ENCODE assay signal across 8 cellular contexts in genomic region chr9:34646211-34647083, GRCh38. TPM values are rescaled to one million over a fixed set of nuclear protein-coding genes. Genes with fewer than 3 reads are reported as not detected.
DNase-seq lines count a peak whose midpoint lies in the region; ATAC-seq and TF ChIP-seq lines count a peak whose summit lies in the region.

Gene GALT, plus strand, starts transcription at chr9:34646675. Its CDS starts 30 bp downstream, at chr9:34646705.

- CTCF ChIA-PET in CD4-positive, alpha-beta memory T cell (lab: Charles Lee; ENCODE audit: partially characterized antibody), result interaction anchor here (0.8 to 12.6 kb wide), 16 partner anchors 11 to 55 kb away, joined by 3 to 191 read pairs (median 4); partner anchors contain the start of genes ARID3C, CCL27, DCTN3 and RPP25L
- CTCF ChIA-PET in activated CD8-positive, alpha-beta T cell treated with anti-CD3 and anti-CD28 coated beads for 36 hours (lab: Charles Lee), result interaction anchor here (0.6 to 10.0 kb wide), 15 partner anchors 11 to 466 kb away, joined by 3 to 133 read pairs (median 4); partner anchors contain the start of genes CCL27, DCTN3, RPP25L and SIGMAR1

- peaks cover 28% of the 10 kb centered on the region for H3K4me1 ChIP-seq in CD4-positive, alpha-beta memory T cell (ENCODE audit: insufficient read depth, low read length)
- H3K4me1 ChIP-seq in duodenal mucosa (ENCODE audit: control insufficient read depth in 1 of 2, insufficient read depth in 2 of 2, low read length in 2 of 2), result peaks cover 33 to 45% of the 10 kb centered on the region in 2 donors
- H3K4me1 ChIP-seq in lower lobe of right lung, result peaks cover 25% of the 10 kb centered on the region

- peak within 1 kb of the TSS; percentile 89 to 96 (median 93) for H3K27ac Mint-ChIP-seq in CD4-positive, alpha-beta memory T cell
- peak within 1 kb of the TSS; percentile 85 for H3K27ac Mint-ChIP-seq in activated CD8-positive, alpha-beta T cell treated with anti-CD3 and anti-CD28 coated beads for 36 hours

- peaks cover 33% of the 10 kb centered on the region for H3K36me3 ChIP-seq in CD4-positive, alpha-beta memory T cell (ENCODE audit: insufficient read depth, low read length)
- H3K36me3 ChIP-seq in duodenal mucosa (ENCODE audit: control insufficient read depth in 1 of 2, insufficient read depth in 2 of 2, low read length in 2 of 2) (peaks cover 17 to 28% of the 10 kb centered on the region in 2 donors), lower lobe of right lung (peaks cover 29% of the 10 kb centered on the region)

- H3K9me3 Mint-ChIP-seq in CD4-positive, alpha-beta memory T cell, result no peaks in the 10 kb centered on the region
- H3K9me3 Mint-ChIP-seq in activated CD8-positive, alpha-beta T cell treated with anti-CD3 and anti-CD28 coated beads for 36 hours, result no peaks in the 10 kb centered on the region

- peak; percentile 68 for ATAC-seq in GM19438 (IDR thresholded peaks at IDR 0.05; ENCODE audit: low read depth, unreplicated experiment)
- peak; percentile 84 for ATAC-seq in HG03571 (IDR thresholded peaks at IDR 0.05; ENCODE audit: unreplicated experiment)
- ATAC-seq in activated CD8-positive, alpha-beta T cell treated with anti-CD3 and anti-CD28 coated beads for 36 hours, result peak; percentile 90
- peak; percentile 96 to 97 for ATAC-seq in lower lobe of right lung

- peak within 1 kb of the TSS; percentile 95 to 100 for H3K9ac ChIP-seq in duodenal mucosa (ENCODE audit: low read depth in 1 of 2, low read length in 2 of 2)

- POLR2A ChIA-PET in CD4-positive, alpha-beta memory T cell (lab: Charles Lee; ENCODE audit: partially characterized antibody), result interaction anchor here (0.8 to 22.1 kb wide), 9 partner anchors 11 to 269 kb away, joined by 3 to 484 read pairs (median 10); partner anchors contain the start of genes CCL27, DCTN3, IL11RA and MYORG
- POLR2A ChIA-PET in activated CD8-positive, alpha-beta T cell treated with anti-CD3 and anti-CD28 coated beads for 36 hours (lab: Charles Lee), result interaction anchor here (0.8 to 4.2 kb wide), 12 partner anchors 9 to 188 kb away, joined by 3 to 63 read pairs (median 4); partner anchors contain the start of genes CCL27, DCTN3, DNAI1 and FAM219A

- no peaks in the 10 kb centered on the region for H3K27me3 ChIP-seq in CD4-positive, alpha-beta memory T cell (ENCODE audit: insufficient read depth, low read length)
- H3K27me3 ChIP-seq in duodenal mucosa (ENCODE audit: control insufficient read depth in 1 of 2, insufficient read depth in 2 of 2, low read length in 2 of 2) (no peaks in the 10 kb centered on the region), lower lobe of right lung (ENCODE audit: low read depth) (no peaks in the 10 kb centered on the region)

- peaks cover 33 to 49% of the 10 kb centered on the region in 2 donors for H3K36me3 Mint-ChIP-seq in CD4-positive, alpha-beta memory T cell
- H3K36me3 Mint-ChIP-seq in activated CD8-positive, alpha-beta T cell treated with anti-CD3 and anti-CD28 coated beads for 36 hours (ENCODE audit: low read depth), result peaks cover 25% of the 10 kb centered on the region

- peak; percentile 92 to 96 (median 94) for DNase-seq in CD4-positive, alpha-beta memory T cell
- DNase-seq in NCI-H82 treated with DMSO at 0.1 percent for 48 hours (lab: John Stamatoyannopoulos, UW; ENCODE audit: unreplicated experiment) (peak; percentile 67), lower lobe of right lung (peak; percentile 97)
- DNase-seq in activated CD8-positive, alpha-beta T cell treated with anti-CD3 and anti-CD28 coated beads for 36 hours, result peak; percentile 98
- DNase-seq in stimulated activated CD4-positive, alpha-beta T cell treated with anti-CD3 and anti-CD28 coated beads, TNF-alpha, amount 100 ng/mL, for 1 hour (ENCODE audit: low read depth in 3 of 3, low spot score in 1 of 3), result peak; percentile 92 to 98 (median 94)

- no peaks in the 10 kb centered on the region for H3K27me3 Mint-ChIP-seq in CD4-positive, alpha-beta memory T cell
- H3K27me3 Mint-ChIP-seq in activated CD8-positive, alpha-beta T cell treated with anti-CD3 and anti-CD28 coated beads for 36 hours, result no peaks in the 10 kb centered on the region

- H3K9me3 ChIP-seq in CD4-positive, alpha-beta memory T cell (ENCODE audit: control insufficient read depth in 1 of 2, low read length in 2 of 2), result no peaks in the 10 kb centered on the region
- no peaks in the 10 kb centered on the region for H3K9me3 ChIP-seq in duodenal mucosa (ENCODE audit: control insufficient read depth in 1 of 2, low read length in 2 of 2)
- no peaks in the 10 kb centered on the region for H3K9me3 ChIP-seq in lower lobe of right lung

- peak within 1 kb of the TSS; percentile 84 for H3K27ac ChIP-seq in CD4-positive, alpha-beta memory T cell (ENCODE audit: low read depth, low read length)
- H3K27ac ChIP-seq in duodenal mucosa (ENCODE audit: low read depth, low read length) (peak within 1 kb of the TSS; percentile 88), lower lobe of right lung (peak within 1 kb of the TSS; percentile 91)

- TF ChIP-seq CTCF in activated CD8-positive, alpha-beta T cell treated with anti-CD3 and anti-CD28 coated beads for 36 hours (IDR thresholded peaks at IDR 0.05), result peak; percentile 61
- peak; percentile 52 for TF ChIP-seq CTCF in lower lobe of right lung (IDR thresholded peaks at IDR 0.05)

- peak within 1 kb of the TSS; percentile 83 to 87 for H3K4me3 ChIP-seq in CD4-positive, alpha-beta memory T cell (ENCODE audit: low read length in 2 of 2)
- H3K4me3 ChIP-seq in duodenal mucosa (ENCODE audit: low read depth in 1 of 2, low read length in 2 of 2) (peak within 1 kb of the TSS; percentile 97 to 99), lower lobe of right lung (peak within 1 kb of the TSS; percentile 92)

- intact Hi-C loops in CD4-positive, alpha-beta memory T cell (cut with micrococcal nuclease), result loop anchor here (1.0 to 5.0 kb wide), 5 partner anchors 9 to 958 kb away; partner anchors contain the start of genes RPP25L and SIGMAR1
- intact Hi-C loops in activated CD8-positive, alpha-beta T cell treated with anti-CD3 and anti-CD28 coated beads for 36 hours (cut with micrococcal nuclease), result no loop called here
- intact Hi-C loops in lower lobe of right lung (cut with DNase I), result no loop called here

- peaks cover 23 to 49% (median 31%) of the 10 kb centered on the region in 4 donors for H3K4me1 Mint-ChIP-seq in CD4-positive, alpha-beta memory T cell
- H3K4me1 Mint-ChIP-seq in activated CD8-positive, alpha-beta T cell treated with anti-CD3 and anti-CD28 coated beads for 36 hours (ENCODE audit: low read depth), result peaks cover 22% of the 10 kb centered on the region

- H3K4me3 Mint-ChIP-seq in CD4-positive, alpha-beta memory T cell, result peak within 1 kb of the TSS; percentile 93 to 97 (median 95)
- H3K4me3 Mint-ChIP-seq in activated CD8-positive, alpha-beta T cell treated with anti-CD3 and anti-CD28 coated beads for 36 hours, result peak within 1 kb of the TSS; percentile 80

RNA-seq across cellular contexts. Expression of gene GALT, which starts in this region (rescaled TPM):
- 100 to 1,000 TPM; 251 to 261 TPM for total RNA-seq in CD4-positive, alpha-beta memory T cell
- polyA plus RNA-seq in CD4-positive, alpha-beta memory T cell, result 10 to 100 TPM; 81.9 to 82.9 TPM
- total RNA-seq in activated CD8-positive, alpha-beta T cell treated with anti-CD3 and anti-CD28 coated beads for 36 hours, result 10 to 100 TPM; 42.8 to 44.5 TPM
- 51.3 TPM for total RNA-seq in lower lobe of right lung

Comparison
In these comparisons a context has a peak if more than half of its experiments do, and no peak if none do; other contexts are left out.
1. Peak in every context shown above with its lines: DNase-seq, ATAC-seq, H3K4me3 ChIP-seq and H3K27ac ChIP-seq.